14 cellular contexts compared by ENCODE assay signal in genomic region chr3:126773783-126774182, GRCh38.
DNase-seq lines count a peak whose midpoint lies in the region; ATAC-seq and TF ChIP-seq lines count a peak whose summit lies in the region.
"Had no signal": no experiment of that assay in that cellular context is flagged by ENCODE, and none has a peak within 500 bp of the region (broad histone marks: within the 10 kb centered on the region; RNA-seq: fewer than 3 reads in every experiment).

No MANE protein-coding gene starts in this region.

- TF ChIP-seq CTCF in PC-3 (conservative IDR thresholded peaks at IDR 0.05; ENCODE audit: low read depth, low read length): no peak
- no peak for TF ChIP-seq CTCF in epithelial cell of esophagus (IDR thresholded peaks at IDR 0.05; ENCODE audit: insufficient read depth, low read depth, low read length, missing control alignments)
- no peak for TF ChIP-seq CTCF in osteoblast (IDR thresholded peaks at IDR 0.05; ENCODE audit: extremely low read depth, low read depth, low read length)
- no peak for TF ChIP-seq CTCF in foreskin keratinocyte (conservative IDR thresholded peaks at IDR 0.05)

- no peak overlapping the region for H3K4me3 ChIP-seq in PC-3 (ENCODE audit: low read length)
- H3K4me3 ChIP-seq in epithelial cell of esophagus (ENCODE audit: low read length): no peak overlapping the region
- H3K4me3 ChIP-seq in osteoblast (ENCODE audit: insufficient read depth, low read length): no peak overlapping the region

- peak; percentile 87 for ATAC-seq in PC-3
- no peak for ATAC-seq in HG03175 (IDR thresholded peaks at IDR 0.05; ENCODE audit: unreplicated experiment)
- no peak for ATAC-seq in foreskin keratinocyte
- ATAC-seq: HCT116 had no signal

- peak overlapping the region; percentile 24; the same call in 1 of the 2 replicates for H3K9ac ChIP-seq in PC-3 (ENCODE audit: low read length)

- peak; percentile 53 for DNase-seq in HCEC 1CT
- peak; percentile 53 for DNase-seq in PC-3
- DNase-seq in epithelial cell of esophagus (ENCODE audit: low read depth): peak; percentile 24
- no peak for DNase-seq in osteoblast (ENCODE audit: insufficient read length, low spot score, missing footprints)
- no peak for DNase-seq in putamen (ENCODE audit: low spot score)
- no peak for DNase-seq in midbrain (lab: John Stamatoyannopoulos, UW)
- DNase-seq in foreskin keratinocyte: no peak
- DNase-seq: BE2C; CD4-positive, alpha-beta memory T cell; DND-41; GF-D8 had no signal

- POLR2A ChIA-PET in PC-3 (lab: Charles Lee; ENCODE audit: unreplicated experiment): interaction anchor here (0.6 kb wide), 1 partner anchor 10 kb away, joined by 3 read pairs; no protein-coding TSS in a partner anchor

- no peaks in the 10 kb centered on the region for H3K27me3 ChIP-seq in PC-3 (ENCODE audit: low read length)
- H3K27me3 ChIP-seq in osteoblast (ENCODE audit: insufficient read depth, low read length): no peaks in the 10 kb centered on the region
- H3K27me3 ChIP-seq in foreskin keratinocyte: no peaks in the 10 kb centered on the region
- H3K27me3 ChIP-seq: BE2C had no signal

- intact Hi-C loops in PC-3 (cut with micrococcal nuclease): loop anchor here (1.0 kb wide), 1 partner anchor 9 kb away; no protein-coding TSS in a partner anchor

- H3K4me1 ChIP-seq in PC-3 (ENCODE audit: insufficient read depth, low read length) (peaks cover 25% of the 10 kb centered on the region), osteoblast (ENCODE audit: insufficient read depth, low read length) (peaks cover 17% of the 10 kb centered on the region), foreskin keratinocyte (peaks cover 6% of the 10 kb centered on the region)
- H3K4me1 ChIP-seq: BE2C had no signal

- H3K9me2 ChIP-seq in PC-3 (replicated peaks; ENCODE audit: low read length): no peaks in the 10 kb centered on the region

- no TSS peak for BruUV-seq in PC-3 (replicated peaks; lab: Mats Ljungman, UMichigan)

- peaks cover 40% of the 10 kb centered on the region for H3K79me2 ChIP-seq in PC-3 (ENCODE audit: low read length)
- H3K79me2 ChIP-seq in osteoblast (ENCODE audit: insufficient read depth, low read length): no peaks in the 10 kb centered on the region

- H3F3A ChIP-seq in PC-3 (ENCODE audit: low read length, unreplicated experiment): no peaks in the 10 kb centered on the region

- CTCF ChIA-PET in PC-3 (lab: Charles Lee): no interaction called here

- H3K4me2 ChIP-seq in PC-3 (ENCODE audit: low read length) (peak overlapping the region; percentile 60; the same call in 1 of the 2 replicates), osteoblast (ENCODE audit: insufficient read depth, low read length) (no peak overlapping the region)

- H3K27ac ChIP-seq in PC-3 (ENCODE audit: low read length): peak overlapping the region; percentile 83
- H3K27ac ChIP-seq in osteoblast (ENCODE audit: low read depth, low read length): peak overlapping the region; percentile 55
- H3K27ac ChIP-seq in foreskin keratinocyte: no peak overlapping the region
- H3K27ac ChIP-seq: C4-2B had no signal

- H2AFZ ChIP-seq in PC-3 (ENCODE audit: low read length): no peak overlapping the region
- H2AFZ ChIP-seq in osteoblast (ENCODE audit: low read length): peak overlapping the region; percentile 56

- H3K9me3 ChIP-seq in PC-3 (ENCODE audit: low read length) (no peaks in the 10 kb centered on the region), osteoblast (ENCODE audit: low read depth, low read length) (no peaks in the 10 kb centered on the region)
- H3K9me3 ChIP-seq: BE2C had no signal

- H3K36me3 ChIP-seq in PC-3 (ENCODE audit: low read depth, low read length) (no peaks in the 10 kb centered on the region), osteoblast (ENCODE audit: insufficient read depth, low read length) (no peaks in the 10 kb centered on the region)
- H3K36me3 ChIP-seq: BE2C had no signal

- H4K20me1 ChIP-seq in PC-3 (ENCODE audit: low read length) (no peaks in the 10 kb centered on the region; the same call in 1 of the 2 replicates), osteoblast (ENCODE audit: insufficient read depth, low read length) (no peaks in the 10 kb centered on the region)

Comparison
In these comparisons a context has a peak if more than half of its experiments do, and no peak if none do; other contexts are left out.
1. DNase-seq: peak in HCEC 1CT (single experiment), PC-3 (single experiment) and epithelial cell of esophagus (single experiment); none in osteoblast (single experiment), putamen (single experiment), midbrain (single experiment) and foreskin keratinocyte (0 of 2).